Comparison of ENCODE assay signal across 20 cellular contexts in the genomic region with DNA sequence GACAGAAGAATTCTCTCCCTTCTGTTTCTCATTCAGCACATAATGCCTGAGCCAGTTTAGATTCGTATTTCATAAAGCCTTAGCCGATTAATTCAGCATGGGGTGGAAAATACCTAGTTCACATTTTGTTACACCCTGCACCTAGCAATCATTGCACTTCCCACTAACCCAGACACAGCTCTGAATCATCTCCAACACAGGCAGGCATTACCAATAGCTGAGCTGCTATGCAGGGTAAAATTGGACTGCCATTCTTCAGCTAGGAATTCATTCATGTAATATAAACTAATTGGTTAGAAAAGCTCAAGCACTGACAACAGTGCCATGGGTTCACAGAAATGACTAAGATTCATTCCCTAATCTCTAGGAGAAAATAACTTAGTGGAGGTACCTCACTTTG. TPM values are rescaled to one million over a fixed set of nuclear protein-coding genes. Genes with fewer than 3 reads are reported as not detected.
DNase-seq lines count a peak whose midpoint lies in the region; ATAC-seq lines count a peak whose summit lies in the region.
"Had no signal": no experiment of that assay in that cellular context is flagged by ENCODE, and none has a peak within 500 bp of the region (broad histone marks: within the 10 kb centered on the region; RNA-seq: fewer than 3 reads in every experiment).

No MANE protein-coding gene starts in this region.

- ATAC-seq in GM19035 (IDR thresholded peaks at IDR 0.05; ENCODE audit: unreplicated experiment) = no peak
- ATAC-seq: CD8-positive, alpha-beta T cell; HepG2 had no signal

- peak; percentile 18 for DNase-seq in EH (ENCODE audit: low read depth)
- DNase-seq in astrocyte of the hippocampus (ENCODE audit: low read depth, low spot score) = peak; percentile 33
- peak; percentile 7 for DNase-seq in islet precursor cell
- DNase-seq in renal cortical epithelial cell (ENCODE audit: low read depth) = peak; percentile 6
- no peak for DNase-seq in NCI-H226
- DNase-seq in HT-29 (ENCODE audit: low spot score) = no peak
- no peak for DNase-seq in cortex of kidney (lab: John Stamatoyannopoulos, UW)
- DNase-seq: Calu3; CD8-positive, alpha-beta T cell; DMS53; H7; KG1; NCI-H187; NCI-H2227 treated with DMSO at 0.1 percent for 48 hours; NCI-H524; NCI-H82; OCI-M1; Right ventricle myocardium superior had no signal

RNA-seq across cellular contexts. Expression of gene NKAIN1, which starts 26.9 kb away (rescaled TPM):
- 0.10 TPM in 1 of 2 replicates, not detected in the other for total RNA-seq in renal cortical epithelial cell
- total RNA-seq in HT-29 (2014; rRNA removed; shearing (Covaris generic)) = not detected in 2 replicates
- total RNA-seq: Calu3; CD8-positive, alpha-beta T cell; Right ventricle myocardium superior had no signal

RNA-seq across cellular contexts. Expression of gene SNRNP40, which starts 30.0 kb away (rescaled TPM):
- 54.7 and 117 TPM in 2 replicates for total RNA-seq in renal cortical epithelial cell
- total RNA-seq in HT-29 (2014; rRNA removed; shearing (Covaris generic)) = 221 and 257 TPM in 2 replicates

RNA-seq across cellular contexts. Expression of gene ZCCHC17, which starts 30.3 kb away (rescaled TPM):
- total RNA-seq in renal cortical epithelial cell = 50.9 and 68.8 TPM in 2 replicates
- 15.9 and 17.7 TPM in 2 replicates for total RNA-seq in HT-29 (2014; rRNA removed; shearing (Covaris generic))

Comparison
In these comparisons a context has a peak if more than half of its experiments do, and no peak if none do; other contexts are left out.
1. DNase-seq: peak in EH (single experiment), astrocyte of the hippocampus (single experiment), islet precursor cell (single experiment) and renal cortical epithelial cell (single experiment); none in NCI-H226 (single experiment), HT-29 (single experiment) and cortex of kidney (single experiment).